8 cellular contexts compared by ENCODE assay signal in genomic region chr1:20521960-20522861, GRCh38. TPM values are rescaled to one million over a fixed set of nuclear protein-coding genes. Genes with fewer than 3 reads are reported as not detected.
DNase-seq lines count a peak whose midpoint lies in the region; ATAC-seq, FAIRE-seq and TF ChIP-seq lines count a peak whose summit lies in the region.

No MANE protein-coding gene starts in this region.

- intact Hi-C loops in heart left ventricle (cut with DNase I) = loop anchor here (1.0 to 10.0 kb wide), 9 partner anchors 53 to 213 kb away; partner anchors contain the start of genes PINK1 (in 6 of the 10) and SH2D5 (in 4 of the 10)
- intact Hi-C loops in uterus (cut with DNase I; ENCODE audit: low total_unique reads) = loop anchor here (10.0 kb wide), 1 partner anchor 123 kb away; no protein-coding TSS in a partner anchor

- 8 to 18% (median 17%) methylated on average over 17 of the region's 17 CpGs for WGBS in heart left ventricle, 4 donors

- H3K4me3 ChIP-seq in heart left ventricle (peak overlapping the region in 3 of 12 donors; percentile 24 to 33 (median 29)), uterus (no peak overlapping the region)

- H3K4me1 ChIP-seq in heart left ventricle (peaks cover 0 to 7% (median 0%) of the 10 kb centered on the region in 12 donors), uterus (no peaks in the 10 kb centered on the region)

- H3K36me3 ChIP-seq in heart left ventricle (no peaks in the 10 kb centered on the region), uterus (no peaks in the 10 kb centered on the region)

- no peak for ATAC-seq in activated naive CD8-positive, alpha-beta T cell treated with anti-CD3 and anti-CD28 coated beads, Interleukin-2, amount 10 ng/mL, durations not matched to agents 7 days and 5 days (ENCODE audit: low read depth)
- ATAC-seq in heart left ventricle = peak; percentile 37 to 79 (median 75)
- no peak for ATAC-seq in HG03342 (IDR thresholded peaks at IDR 0.05; ENCODE audit: unreplicated experiment)

- no peak for TF ChIP-seq POLR2A in heart left ventricle (IDR thresholded peaks at IDR 0.05)
- no peak for TF ChIP-seq POLR2A in uterus (IDR thresholded peaks at IDR 0.05)

- POLR2A ChIA-PET in activated naive CD8-positive, alpha-beta T cell treated with anti-CD3 and anti-CD28 coated beads, Interleukin-2, amount 10 ng/mL, durations not matched to agents 7 days and 5 days (lab: Charles Lee) = no interaction called here

- H3K9me3 ChIP-seq in heart left ventricle = no peaks in the 10 kb centered on the region
- no peaks in the 10 kb centered on the region for H3K9me3 ChIP-seq in uterus

- H3K36me3 Mint-ChIP-seq in activated naive CD8-positive, alpha-beta T cell treated with anti-CD3 and anti-CD28 coated beads, Interleukin-2, amount 10 ng/mL, durations not matched to agents 7 days and 5 days = no peaks in the 10 kb centered on the region
- no peaks in the 10 kb centered on the region for H3K36me3 Mint-ChIP-seq in progenitor cell of endocrine pancreas (ENCODE audit: insufficient read depth)

- H3K4me1 Mint-ChIP-seq in activated naive CD8-positive, alpha-beta T cell treated with anti-CD3 and anti-CD28 coated beads, Interleukin-2, amount 10 ng/mL, durations not matched to agents 7 days and 5 days = no peaks in the 10 kb centered on the region
- H3K4me1 Mint-ChIP-seq in progenitor cell of endocrine pancreas (ENCODE audit: low read depth) = no peaks in the 10 kb centered on the region

- no peaks in the 10 kb centered on the region for H3K9me3 Mint-ChIP-seq in activated naive CD8-positive, alpha-beta T cell treated with anti-CD3 and anti-CD28 coated beads, Interleukin-2, amount 10 ng/mL, durations not matched to agents 7 days and 5 days
- no peaks in the 10 kb centered on the region for H3K9me3 Mint-ChIP-seq in progenitor cell of endocrine pancreas (ENCODE audit: low read depth)

- FAIRE-seq in G401.6 (lab: Jason Lieb, UNC) = peak; percentile 89

- H3K4me3 Mint-ChIP-seq in activated naive CD8-positive, alpha-beta T cell treated with anti-CD3 and anti-CD28 coated beads, Interleukin-2, amount 10 ng/mL, durations not matched to agents 7 days and 5 days = no peak overlapping the region
- peak overlapping the region; percentile 42 for H3K4me3 Mint-ChIP-seq in progenitor cell of endocrine pancreas (ENCODE audit: low read depth)

- no peak overlapping the region for H3K27ac Mint-ChIP-seq in activated naive CD8-positive, alpha-beta T cell treated with anti-CD3 and anti-CD28 coated beads, Interleukin-2, amount 10 ng/mL, durations not matched to agents 7 days and 5 days
- H3K27ac Mint-ChIP-seq in progenitor cell of endocrine pancreas = no peak overlapping the region

- TF ChIP-seq CTCF in heart left ventricle (IDR thresholded peaks at IDR 0.05) = peak; percentile 76 to 94 (median 90)
- peak; percentile 90 for TF ChIP-seq CTCF in progenitor cell of endocrine pancreas (IDR thresholded peaks at IDR 0.05; ENCODE audit: unreplicated experiment)
- TF ChIP-seq CTCF in uterus (IDR thresholded peaks at IDR 0.05) = peak; percentile 89 to 94 (median 90)

- H3K27me3 ChIP-seq in heart left ventricle (no peaks in the 10 kb centered on the region), uterus (no peaks in the 10 kb centered on the region)

- DNase-seq in NCI-H1048 (lab: John Stamatoyannopoulos, UW) = peak; percentile 69
- peak; percentile 54 for DNase-seq in SKM-1 treated with dmso at 0.1 percent for 144 hours (lab: John Stamatoyannopoulos, UW; ENCODE audit: unreplicated experiment)
- DNase-seq in activated naive CD8-positive, alpha-beta T cell treated with anti-CD3 and anti-CD28 coated beads, Interleukin-2, amount 10 ng/mL, durations not matched to agents 7 days and 5 days = peak; percentile 51
- peak; percentile 68 to 79 (median 70) for DNase-seq in heart left ventricle
- DNase-seq in progenitor cell of endocrine pancreas (ENCODE audit: low spot score, unreplicated experiment) = peak; percentile 76
- DNase-seq in uterus = peak; percentile 76 to 80

- H3K27ac ChIP-seq in heart left ventricle = no peak overlapping the region
- no peak overlapping the region for H3K27ac ChIP-seq in uterus

- H3K27me3 Mint-ChIP-seq in activated naive CD8-positive, alpha-beta T cell treated with anti-CD3 and anti-CD28 coated beads, Interleukin-2, amount 10 ng/mL, durations not matched to agents 7 days and 5 days = peaks cover 25% of the 10 kb centered on the region
- peaks cover 55% of the 10 kb centered on the region for H3K27me3 Mint-ChIP-seq in progenitor cell of endocrine pancreas

RNA-seq across cellular contexts. Expression of gene MUL1, which starts 14.3 kb away (rescaled TPM):
- 10 to 100 TPM; 17.1 to 19.8 TPM for total RNA-seq in activated naive CD8-positive, alpha-beta T cell treated with anti-CD3 and anti-CD28 coated beads, Interleukin-2, amount 10 ng/mL, durations not matched to agents 7 days and 5 days
- total RNA-seq in heart left ventricle (10 to 100 TPM; 34.5 to 57.1 (median 41.2) TPM), progenitor cell of endocrine pancreas (23.2 and 25.1 TPM in 2 replicates), uterus (10 to 100 TPM; 14.1 to 35.9 (median 29.3) TPM)
- 10 to 100 TPM; 12.4 to 57.3 TPM for polyA plus RNA-seq in heart left ventricle

RNA-seq across cellular contexts. Expression of gene FAM43B, which starts 30.2 kb away (rescaled TPM):
- not detected for total RNA-seq in activated naive CD8-positive, alpha-beta T cell treated with anti-CD3 and anti-CD28 coated beads, Interleukin-2, amount 10 ng/mL, durations not matched to agents 7 days and 5 days
- 1 to 10 TPM; 1.4 to 5.2 (median 2.9) TPM for total RNA-seq in heart left ventricle
- polyA plus RNA-seq in heart left ventricle = 1 to 10 TPM; 1.2 to 1.9 TPM
- 0.10 and 0.16 TPM in 2 replicates for total RNA-seq in progenitor cell of endocrine pancreas
- 1 to 10 TPM in 3 of 4 donors, not detected in 1; 1.5 to 2.3 (median 2.2) TPM for total RNA-seq in uterus

RNA-seq across cellular contexts. Expression of gene CAMK2N1, which starts 36.2 kb away (rescaled TPM):
- total RNA-seq in activated naive CD8-positive, alpha-beta T cell treated with anti-CD3 and anti-CD28 coated beads, Interleukin-2, amount 10 ng/mL, durations not matched to agents 7 days and 5 days = 1 to 10 TPM; 2.8 to 3.0 TPM
- total RNA-seq in heart left ventricle (10 to 100 TPM in 1 of 9 donors, 1 to 10 TPM in 8; 4.2 to 10.0 (median 7.3) TPM), progenitor cell of endocrine pancreas (67.2 and 69.2 TPM in 2 replicates), uterus (10 to 100 TPM; 12.6 to 37.3 (median 19.4) TPM)
- polyA plus RNA-seq in heart left ventricle = 1 to 10 TPM; 3.8 to 5.7 TPM

Comparison
In these comparisons a context has a peak if more than half of its experiments do, and no peak if none do; other contexts are left out.
1. ATAC-seq: peak in heart left ventricle (4 of 4); none in activated naive CD8-positive, alpha-beta T cell treated with anti-CD3 and anti-CD28 coated beads, Interleukin-2, amount 10 ng/mL, durations not matched to agents 7 days and 5 days (single experiment) and HG03342 (single experiment).
2. Peak in every context shown above with its lines, with median percentiles within 50 percentile points of each other: DNase-seq and CTCF ChIP-seq.